In genomic region chr1:186518822-186519381, GRCh38 we compare ENCODE assay signal across 17 cellular contexts. TPM values are rescaled to one million over a fixed set of nuclear protein-coding genes. Genes with fewer than 3 reads are reported as not detected.
A peak's percentile ranks its signal among the peaks of the same experiment; 100 is the strongest.
DNase-seq lines count a peak whose midpoint lies in the region; ATAC-seq and TF ChIP-seq lines count a peak whose summit lies in the region.
"Had no signal": no experiment of that assay in that cellular context is flagged by ENCODE, and none has a peak within 500 bp of the region (broad histone marks: within the 10 kb centered on the region; RNA-seq: fewer than 3 reads in every experiment).

No MANE protein-coding gene starts in this region.

- no peak overlapping the region for H3K4me3 ChIP-seq in thyroid gland (replicated peaks in 1 of 3)
- H3K4me3 ChIP-seq: prostate gland, SK-N-MC, thoracic aorta had no signal

- no peaks in the 10 kb centered on the region for H3K4me1 ChIP-seq in thyroid gland

- H3K4me3 Mint-ChIP-seq in Calu3 (ENCODE audit: low read depth, unreplicated experiment), result no peak overlapping the region
- H3K4me3 Mint-ChIP-seq: activated naive CD4-positive, alpha-beta T cell treated with anti-CD3 and anti-CD28 coated beads, Interleukin-2, amount 10 ng/mL, durations not matched to agents 7 days and 5 days; CD8-positive, alpha-beta memory T cell had no signal

- no peaks in the 10 kb centered on the region for H3K27me3 ChIP-seq in thyroid gland

- BruUV-seq in Calu3 (replicated peaks; lab: Mats Ljungman, UMichigan), result no TSS peak

- intact Hi-C loops in Calu3 (cut with micrococcal nuclease; ENCODE audit: unreplicated experiment), result no loop called here
- intact Hi-C loops in thyroid gland (cut with DNase I), result no loop called here

- no peaks in the 10 kb centered on the region for H3K36me3 Mint-ChIP-seq in Calu3 (ENCODE audit: insufficient read depth, unreplicated experiment)
- H3K36me3 Mint-ChIP-seq: activated naive CD4-positive, alpha-beta T cell treated with anti-CD3 and anti-CD28 coated beads, Interleukin-2, amount 10 ng/mL, durations not matched to agents 7 days and 5 days had no signal

- H3K4me1 Mint-ChIP-seq in Calu3 (ENCODE audit: low read depth, unreplicated experiment), result peaks cover 26% of the 10 kb centered on the region
- H3K4me1 Mint-ChIP-seq: activated naive CD4-positive, alpha-beta T cell treated with anti-CD3 and anti-CD28 coated beads, Interleukin-2, amount 10 ng/mL, durations not matched to agents 7 days and 5 days; CD8-positive, alpha-beta memory T cell had no signal

- no peak for TF ChIP-seq CTCF in Calu3 (IDR thresholded peaks at IDR 0.05; ENCODE audit: unreplicated experiment)
- TF ChIP-seq CTCF in thyroid gland (IDR thresholded peaks at IDR 0.05), result no peak

- TF ChIP-seq POLR2A in thyroid gland (IDR thresholded peaks at IDR 0.05), result no peak

- H3K27ac Mint-ChIP-seq in Calu3 (ENCODE audit: unreplicated experiment), result peak overlapping the region; percentile 56
- H3K27ac Mint-ChIP-seq: activated naive CD4-positive, alpha-beta T cell treated with anti-CD3 and anti-CD28 coated beads, Interleukin-2, amount 10 ng/mL, durations not matched to agents 7 days and 5 days; CD8-positive, alpha-beta memory T cell had no signal

- DNase-seq in Calu3 (no peak), NCI-H2171 (lab: John Stamatoyannopoulos, UW) (no peak), thyroid gland (no peak)
- DNase-seq: activated CD8-positive, alpha-beta memory T cell treated with anti-CD3 and anti-CD28 coated beads for 24 hours; activated naive CD4-positive, alpha-beta T cell treated with anti-CD3 and anti-CD28 coated beads, Interleukin-2, amount 10 ng/mL, durations not matched to agents 7 days and 5 days; CD8-positive, alpha-beta memory T cell had no signal

- CTCF ChIA-PET in Calu3 (lab: Charles Lee), result no interaction called here

- H3K36me3 ChIP-seq in thyroid gland, result no peaks in the 10 kb centered on the region
- H3K36me3 ChIP-seq: prostate gland, thoracic aorta had no signal

- H3K9me3 Mint-ChIP-seq in Calu3 (ENCODE audit: low read depth, unreplicated experiment), result peaks cover 15% of the 10 kb centered on the region
- H3K9me3 Mint-ChIP-seq: activated naive CD4-positive, alpha-beta T cell treated with anti-CD3 and anti-CD28 coated beads, Interleukin-2, amount 10 ng/mL, durations not matched to agents 7 days and 5 days had no signal

- no peak overlapping the region for H3K27ac ChIP-seq in thyroid gland
- H3K27ac ChIP-seq: prostate gland, SK-N-MC, thoracic aorta had no signal

- WGBS in thyroid gland, 2 donors, result 83% methylated on average over 4 of the region's 4 CpGs

- H3K9me3 ChIP-seq in thyroid gland, result no peaks in the 10 kb centered on the region
- H3K9me3 ChIP-seq: prostate gland had no signal

- no peaks in the 10 kb centered on the region for H3K27me3 Mint-ChIP-seq in Calu3 (ENCODE audit: unreplicated experiment)
- H3K27me3 Mint-ChIP-seq: activated naive CD4-positive, alpha-beta T cell treated with anti-CD3 and anti-CD28 coated beads, Interleukin-2, amount 10 ng/mL, durations not matched to agents 7 days and 5 days; CD8-positive, alpha-beta memory T cell had no signal

- ATAC-seq in GM18907 (IDR thresholded peaks at IDR 0.05; ENCODE audit: unreplicated experiment) (peak; percentile 79), GM21619 (IDR thresholded peaks at IDR 0.05; ENCODE audit: unreplicated experiment) (peak; percentile 82), HG03039 (IDR thresholded peaks at IDR 0.05; ENCODE audit: unreplicated experiment) (peak; percentile 60), HG03521 (IDR thresholded peaks at IDR 0.05; ENCODE audit: unreplicated experiment) (no peak), HG03571 (IDR thresholded peaks at IDR 0.05; ENCODE audit: unreplicated experiment) (no peak)

RNA-seq across cellular contexts. Expression of gene PDC, which starts 58.0 kb away (rescaled TPM):
- not detected in 2 replicates for total RNA-seq in Calu3 (2022)
- total RNA-seq in thyroid gland, result not detected
- total RNA-seq: A673; CD8-positive, alpha-beta memory T cell; liver; myocyte; prostate gland; thoracic aorta had no signal

Comparison
In these comparisons a context has a peak if more than half of its experiments do, and no peak if none do; other contexts are left out.
1. ATAC-seq: peak in GM18907 (single experiment), GM21619 (single experiment) and HG03039 (single experiment); none in HG03521 (single experiment) and HG03571 (single experiment).